ENCODE assay signal across 16 cellular contexts in the genomic region with DNA sequence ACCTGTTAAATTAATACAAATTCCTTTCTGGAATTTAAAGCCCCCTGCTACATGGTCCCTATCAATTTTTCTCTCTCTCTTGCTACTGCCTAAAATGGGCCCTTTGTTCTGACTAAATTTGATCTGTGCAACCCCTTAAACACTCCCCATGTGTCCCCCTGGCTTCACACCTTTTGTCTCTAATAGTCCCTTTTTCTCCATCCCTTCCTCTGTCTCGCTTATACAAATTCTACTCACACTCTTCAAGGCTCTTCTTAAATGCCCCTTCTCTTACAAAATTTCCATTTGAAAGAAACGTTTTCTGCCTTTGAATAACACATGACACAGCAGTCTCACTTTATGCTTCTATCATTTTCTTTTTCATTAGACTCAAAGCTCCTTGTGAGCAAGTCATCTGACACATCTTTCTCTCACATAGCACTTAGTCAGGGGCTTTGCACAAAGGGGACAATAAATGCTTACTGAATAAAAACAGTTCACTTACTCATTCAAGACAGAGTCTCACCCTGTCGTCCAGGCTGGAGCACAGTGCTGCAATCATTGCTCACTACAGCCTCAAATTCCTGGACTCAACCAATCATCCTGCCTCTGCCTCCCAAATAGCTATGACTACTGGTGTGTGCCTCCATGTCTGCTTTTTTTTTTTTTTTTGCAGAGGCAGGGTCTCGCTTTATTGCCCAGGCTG. TPM values are rescaled to one million over a fixed set of nuclear protein-coding genes. Genes with fewer than 3 reads are reported as not detected.
A peak's percentile ranks its signal among the peaks of the same experiment; 100 is the strongest.
DNase-seq lines count a peak whose midpoint lies in the region; ATAC-seq and TF ChIP-seq lines count a peak whose summit lies in the region.
"Had no signal": no experiment of that assay in that cellular context is flagged by ENCODE, and none has a peak within 500 bp of the region (broad histone marks: within the 10 kb centered on the region; RNA-seq: fewer than 3 reads in every experiment).

No MANE protein-coding gene starts in this region.

- no peak for TF ChIP-seq POLR2A in IMR-90 (IDR thresholded peaks at IDR 0.05; ENCODE audit: low read depth, low read length)

- no peak overlapping the region for H2AK5ac ChIP-seq in IMR-90 (ENCODE audit: low read depth, low read length)
- no peak overlapping the region for H2AK5ac ChIP-seq in mesendoderm (ENCODE audit: low read length)

- POLR2A ChIA-PET in IMR-90 (lab: Charles Lee; ENCODE audit: unreplicated experiment): no interaction called here

- H4K8ac ChIP-seq in IMR-90 (ENCODE audit: low read depth in 2 of 2, low read length in 2 of 2) (no peak overlapping the region), mesendoderm (ENCODE audit: low read depth, low read length) (no peak overlapping the region)

- H3K56ac ChIP-seq in IMR-90 (ENCODE audit: extremely low read depth, insufficient read depth, low read length): no peak overlapping the region
- peak overlapping the region; percentile 34 for H3K56ac ChIP-seq in mesendoderm (ENCODE audit: low read length)

- no peak overlapping the region for H3K23ac ChIP-seq in IMR-90 (ENCODE audit: low read depth, low read length)
- no peak overlapping the region for H3K23ac ChIP-seq in mesendoderm (ENCODE audit: low read length)

- no peak overlapping the region; the same call in 1 of the 2 replicates for H3K9ac ChIP-seq in IMR-90 (ENCODE audit: low read depth, low read length)
- H3K9ac ChIP-seq in mesendoderm (ENCODE audit: low read length): peak overlapping the region; percentile 19

- no peak overlapping the region for H2BK120ac ChIP-seq in IMR-90 (ENCODE audit: low read depth, low read length)
- H2BK120ac ChIP-seq in mesendoderm (ENCODE audit: low read depth, low read length): no peak overlapping the region

- no peak overlapping the region for H2AK9ac ChIP-seq in IMR-90 (replicated peaks; ENCODE audit: low read depth, low read length, poor library complexity)

- H3K4me1 ChIP-seq in IMR-90 (ENCODE audit: control insufficient read depth, insufficient read depth, low read length) (peaks cover 15% of the 10 kb centered on the region), mesendoderm (ENCODE audit: control insufficient read depth, low read depth, low read length) (peaks cover 5% of the 10 kb centered on the region)

- no peak for TF ChIP-seq RAD21 in IMR-90 (IDR thresholded peaks at IDR 0.05; ENCODE audit: low read length)

- no peaks in the 10 kb centered on the region for H3K9me3 ChIP-seq in IMR-90 (ENCODE audit: control insufficient read depth, insufficient read depth, low read length)
- H3K9me3 ChIP-seq: MG63 had no signal

- no peak overlapping the region for H2AFZ ChIP-seq in IMR-90 (replicated peaks; ENCODE audit: low read length, poor library complexity)

- BruUV-seq in IMR-90 (replicated peaks; lab: Mats Ljungman, UMichigan): no TSS peak

- H3K27ac ChIP-seq in IMR-90 (ENCODE audit: insufficient read depth, low read length) (no peak overlapping the region), mesendoderm (ENCODE audit: low read depth, low read length) (no peak overlapping the region)

- no peak overlapping the region for H3K4me3 ChIP-seq in IMR-90 (ENCODE audit: insufficient read depth, low read depth, low read length)
- no peak overlapping the region for H3K4me3 ChIP-seq in choroid plexus epithelial cell (ENCODE audit: low read depth, low read length)
- H3K4me3 ChIP-seq in mesendoderm (ENCODE audit: low read length): no peak overlapping the region
- H3K4me3 ChIP-seq: MG63 had no signal

- H3K18ac ChIP-seq in IMR-90 (ENCODE audit: low read depth, low read length) (no peak overlapping the region), mesendoderm (ENCODE audit: low read length) (no peak overlapping the region)

- 44% methylated on average over 3 of the region's 4 CpGs; no CpG with 5 or more reads in 1 of the 2 experiments for WGBS in IMR-90 (ENCODE audit: extremely low coverage in 2 of 2, insufficient read length in 1 of 2), 2 experiments
- no CpG with 5 or more reads among the region's 4 CpGs for WGBS in mesendoderm (ENCODE audit: extremely low coverage, insufficient coverage, low lambda C conversion rate)

- dilution Hi-C loops in IMR-90 (cut with HindIII; ENCODE audit: low sequenced_read_pairs, unreplicated experiment): no loop called here

- H3K79me1 ChIP-seq in IMR-90 (ENCODE audit: low read depth in 1 of 2, low read length in 2 of 2) (no peaks in the 10 kb centered on the region; a peak in 1 of 4 replicates), mesendoderm (ENCODE audit: low read length) (no peaks in the 10 kb centered on the region)

- no peak overlapping the region for H2BK15ac ChIP-seq in IMR-90 (ENCODE audit: low read depth, low read length)
- H2BK15ac ChIP-seq in mesendoderm (replicated peaks; ENCODE audit: low read depth): no peak overlapping the region

- no peak overlapping the region for H2BK5ac ChIP-seq in IMR-90 (ENCODE audit: low read depth, low read length, poor library complexity, severe bottlenecking)
- H2BK5ac ChIP-seq in mesendoderm (ENCODE audit: low read length): no peak overlapping the region

- intact Hi-C loops in IMR-90 (cut with micrococcal nuclease): loop anchor here (5.0 kb wide), 1 partner anchor 357 kb away; a partner anchor contains a TSS

- in situ Hi-C loops in IMR-90 (cut with MboI; ENCODE audit: low sequenced_read_pairs): loop anchor here (5.0 kb wide), 1 partner anchor 222 kb away; no protein-coding TSS in a partner anchor

- CTCF ChIA-PET in IMR-90 (lab: Yijun Ruan, JAX): no interaction called here

- H3K14ac ChIP-seq in IMR-90 (replicated peaks; ENCODE audit: low read depth, low read length): no peak overlapping the region

- H3K4ac ChIP-seq in IMR-90 (ENCODE audit: low read depth, low read length): no peak overlapping the region
- H3K4ac ChIP-seq in mesendoderm (ENCODE audit: low read depth, low read length): no peak overlapping the region

- no peaks in the 10 kb centered on the region for H3K79me2 ChIP-seq in mesendoderm (ENCODE audit: control insufficient read depth, insufficient read depth, low read length)

- no peaks in the 10 kb centered on the region for H4K20me1 ChIP-seq in IMR-90 (ENCODE audit: insufficient read depth, low read length)

- H4K5ac ChIP-seq in IMR-90 (ENCODE audit: low read depth, low read length): no peak overlapping the region
- H4K5ac ChIP-seq in mesendoderm (ENCODE audit: low read length): no peak overlapping the region

- ATAC-seq in IMR-90 (ENCODE audit: low read depth): no peak
- ATAC-seq in HG02798 (IDR thresholded peaks at IDR 0.05; ENCODE audit: poor library complexity, unreplicated experiment): no peak
- ATAC-seq: left lobe of liver; naive thymus-derived CD4-positive, alpha-beta T cell had no signal

- H3K27me3 ChIP-seq in IMR-90 (ENCODE audit: control insufficient read depth, insufficient read depth, low read length) (no peaks in the 10 kb centered on the region), mesendoderm (ENCODE audit: insufficient read depth, low read length, poor library complexity) (no peaks in the 10 kb centered on the region)
- H3K27me3 ChIP-seq: MG63 had no signal

- no peak overlapping the region for H4K91ac ChIP-seq in IMR-90 (ENCODE audit: insufficient read depth, low read depth, low read length)

- H2BK20ac ChIP-seq in IMR-90 (ENCODE audit: low read depth, low read length): no peak overlapping the region

- H3K36me3 ChIP-seq in IMR-90 (ENCODE audit: control insufficient read depth, insufficient read depth, low read length) (peaks cover 7% of the 10 kb centered on the region; the same call in 1 of the 2 replicates), mesendoderm (ENCODE audit: control insufficient read depth, insufficient read depth, low read length) (peaks cover 4% of the 10 kb centered on the region)

- no peak overlapping the region for H3K4me2 ChIP-seq in IMR-90 (ENCODE audit: low read depth, low read length)
- no peak overlapping the region for H3K4me2 ChIP-seq in mesendoderm (ENCODE audit: low read length)

- TF ChIP-seq CTCF in IMR-90 (conservative IDR thresholded peaks at IDR 0.05; ENCODE audit: low read depth, low read length) (no peak), choroid plexus epithelial cell (conservative IDR thresholded peaks at IDR 0.05; ENCODE audit: low read depth, low read length) (no peak)

- peak; percentile 68 for DNase-seq in ELR (ENCODE audit: low read depth)
- peak; percentile 21 for DNase-seq in IMR-90
- peak; percentile 14 for DNase-seq in choroid plexus epithelial cell (ENCODE audit: low read depth)
- no peak for DNase-seq in mesendoderm
- DNase-seq in epidermal melanocyte (ENCODE audit: insufficient read length, low spot score): no peak
- DNase-seq in NCI-H146 treated with DMSO at 0.1 percent for 48 hours (lab: John Stamatoyannopoulos, UW; ENCODE audit: unreplicated experiment): no peak
- DNase-seq in T-helper 1 cell: no peak
- DNase-seq: activated gamma-delta T cell; MG63; naive thymus-derived CD4-positive, alpha-beta T cell; NCI-H2029; NCI-H524 treated with DMSO at 0.1 percent for 48 hours; OCI-M1; retina had no signal

- 0 out of 2 replicates have a peak, but pooled peaks cover 4% of the 10 kb centered on the region for H3K9me1 ChIP-seq in IMR-90 (ENCODE audit: insufficient read depth, low read length)

TF ChIP-seq in IMR-90, 13 proteins besides CTCF, POLR2A, EP300 and RAD21:
- TF ChIP-seq CHD1 (IDR thresholded peaks at IDR 0.05; ENCODE audit: low read depth, low read length) (no peak), RFX5 (IDR thresholded peaks at IDR 0.05; ENCODE audit: low read depth, low read length) (no peak), CEBPB (IDR thresholded peaks at IDR 0.05; ENCODE audit: low read depth, low read length) (no peak), NFE2L2 (IDR thresholded peaks at IDR 0.05; ENCODE audit: low read depth, low read length) (no peak), SMC3 (IDR thresholded peaks at IDR 0.05; ENCODE audit: low read depth, low read length) (no peak), MAZ (IDR thresholded peaks at IDR 0.05; ENCODE audit: borderline replicate concordance, low read depth, low read length) (no peak), FOS (IDR thresholded peaks at IDR 0.05; ENCODE audit: low read depth, low read length) (no peak), MAFK (IDR thresholded peaks at IDR 0.05; ENCODE audit: low read depth, low read length) (no peak)
- TF ChIP-seq, protein P1, sequence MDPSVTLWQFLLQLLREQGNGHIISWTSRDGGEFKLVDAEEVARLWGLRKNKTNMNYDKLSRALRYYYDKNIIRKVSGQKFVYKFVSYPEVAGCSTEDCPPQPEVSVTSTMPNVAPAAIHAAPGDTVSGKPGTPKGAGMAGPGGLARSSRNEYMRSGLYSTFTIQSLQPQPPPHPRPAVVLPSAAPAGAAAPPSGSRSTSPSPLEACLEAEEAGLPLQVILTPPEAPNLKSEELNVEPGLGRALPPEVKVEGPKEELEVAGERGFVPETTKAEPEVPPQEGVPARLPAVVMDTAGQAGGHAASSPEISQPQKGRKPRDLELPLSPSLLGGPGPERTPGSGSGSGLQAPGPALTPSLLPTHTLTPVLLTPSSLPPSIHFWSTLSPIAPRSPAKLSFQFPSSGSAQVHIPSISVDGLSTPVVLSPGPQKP (IDR thresholded peaks at IDR 0.05; ENCODE audit: borderline replicate concordance, low read depth, low read length): no peak

RNA-seq across cellular contexts. Expression of a gene that starts 41.5 kb away (rescaled TPM):
- 12.7 and 17.2 TPM in 2 replicates for total RNA-seq in IMR-90 (2012; rRNA removed)
- polyA plus RNA-seq in IMR-90 (2012; rRNA removed): 12.9 and 14.1 TPM in 2 replicates
- 1.7 and 2.5 TPM in 2 replicates for polyA plus RNA-seq in IMR-90 (2012; cell fraction: cytosol; rRNA removed)
- polyA plus RNA-seq in IMR-90 (2012; cell fraction: nucleus; rRNA removed; ENCODE audit: low replicate concordance): 32.2 and 127 TPM in 2 replicates
- 44.0 TPM for polyA plus RNA-seq in mesendoderm (2013, experiment 1 of 2)
- polyA plus RNA-seq in mesendoderm (2013, experiment 2 of 2): 47.2 TPM

Comparison
In these comparisons a context has a peak if more than half of its experiments do, and no peak if none do; other contexts are left out.
1. DNase-seq: peak in ELR (single experiment), IMR-90 (single experiment) and choroid plexus epithelial cell (single experiment); none in mesendoderm (single experiment), epidermal melanocyte (single experiment), NCI-H146 treated with DMSO at 0.1 percent for 48 hours (single experiment) and T-helper 1 cell (0 of 5).